In genomic region chr3:56889131-56889530, GRCh38 we compare ENCODE assay signal across 21 cellular contexts.
A peak's percentile ranks its signal among the peaks of the same experiment; 100 is the strongest.
DNase-seq lines count a peak whose midpoint lies in the region; ATAC-seq and TF ChIP-seq lines count a peak whose summit lies in the region.
"Had no signal": no experiment of that assay in that cellular context is flagged by ENCODE, and none has a peak within 500 bp of the region (broad histone marks: within the 10 kb centered on the region; RNA-seq: fewer than 3 reads in every experiment).

No MANE protein-coding gene starts in this region.

- no peak overlapping the region for H3K4me3 Mint-ChIP-seq in activated CD8-positive, alpha-beta T cell treated with anti-CD3 and anti-CD28 coated beads, Interleukin-2, amount 10 ng/mL, durations not matched to agents 7 days and 5 days
- H3K4me3 Mint-ChIP-seq in activated CD8-positive, alpha-beta T cell treated with anti-CD3 and anti-CD28 coated beads for 36 hours, result no peak overlapping the region
- H3K4me3 Mint-ChIP-seq in CD8-positive, alpha-beta memory T cell, result no peak overlapping the region
- H3K4me3 Mint-ChIP-seq in T-helper 17 cell, result no peak overlapping the region
- H3K4me3 Mint-ChIP-seq: stimulated activated naive B cell treated with anti-CD40 and anti-IgM and Interleukin-4, amounts not matched to agents 10 μg/mL and 1 μg/mL and 100 μg/mL, for 72 hours had no signal

- no peaks in the 10 kb centered on the region for H3K9me3 ChIP-seq in CD8-positive, alpha-beta memory T cell (ENCODE audit: low read length)
- H3K9me3 ChIP-seq in T-helper 17 cell (ENCODE audit: control insufficient read depth, low read length, poor library complexity, severe bottlenecking) (no peaks in the 10 kb centered on the region), parathyroid adenoma (ENCODE audit: control insufficient read depth, low read length) (no peaks in the 10 kb centered on the region)
- H3K9me3 ChIP-seq: gastroesophageal sphincter, SJCRH30, suprapubic skin had no signal

- peak overlapping the region; percentile 73 for H2AFZ ChIP-seq in parathyroid adenoma

- H3K27me3 Mint-ChIP-seq in activated CD8-positive, alpha-beta T cell treated with anti-CD3 and anti-CD28 coated beads, Interleukin-2, amount 10 ng/mL, durations not matched to agents 7 days and 5 days (ENCODE audit: low read depth), result no peaks in the 10 kb centered on the region
- no peaks in the 10 kb centered on the region for H3K27me3 Mint-ChIP-seq in activated CD8-positive, alpha-beta T cell treated with anti-CD3 and anti-CD28 coated beads for 36 hours
- H3K27me3 Mint-ChIP-seq in CD8-positive, alpha-beta memory T cell, result no peaks in the 10 kb centered on the region
- no peaks in the 10 kb centered on the region for H3K27me3 Mint-ChIP-seq in T-helper 17 cell
- H3K27me3 Mint-ChIP-seq: stimulated activated naive B cell treated with anti-CD40 and anti-IgM and Interleukin-4, amounts not matched to agents 10 μg/mL and 1 μg/mL and 100 μg/mL, for 72 hours had no signal

- H3K36me3 Mint-ChIP-seq in activated CD8-positive, alpha-beta T cell treated with anti-CD3 and anti-CD28 coated beads, Interleukin-2, amount 10 ng/mL, durations not matched to agents 7 days and 5 days (ENCODE audit: low read depth), result peaks cover 32% of the 10 kb centered on the region
- H3K36me3 Mint-ChIP-seq in activated CD8-positive, alpha-beta T cell treated with anti-CD3 and anti-CD28 coated beads for 36 hours (ENCODE audit: low read depth), result peaks cover 3% of the 10 kb centered on the region
- peaks cover 0 to 1% (median 0%) of the 10 kb centered on the region in 3 donors for H3K36me3 Mint-ChIP-seq in CD8-positive, alpha-beta memory T cell
- H3K36me3 Mint-ChIP-seq in T-helper 17 cell (ENCODE audit: low read depth), result peaks cover 4% of the 10 kb centered on the region
- H3K36me3 Mint-ChIP-seq: stimulated activated naive B cell treated with anti-CD40 and anti-IgM and Interleukin-4, amounts not matched to agents 10 μg/mL and 1 μg/mL and 100 μg/mL, for 72 hours had no signal

- H3K9ac ChIP-seq in parathyroid adenoma, result no peak overlapping the region

- H3K79me2 ChIP-seq in parathyroid adenoma, result peaks cover 2% of the 10 kb centered on the region

- POLR2A ChIA-PET in activated CD8-positive, alpha-beta T cell treated with anti-CD3 and anti-CD28 coated beads, Interleukin-2, amount 10 ng/mL, durations not matched to agents 7 days and 5 days (lab: Charles Lee), result interaction anchor here (0.6 kb wide), 1 partner anchor 30 kb away, joined by 3 read pairs; no protein-coding TSS in a partner anchor
- POLR2A ChIA-PET in activated CD8-positive, alpha-beta T cell treated with anti-CD3 and anti-CD28 coated beads for 36 hours (lab: Charles Lee), result interaction anchor here (0.9 to 2.1 kb wide), 8 partner anchors 10 to 104 kb away, joined by 3 to 6 read pairs (median 4); no protein-coding TSS in a partner anchor
- POLR2A ChIA-PET in CD8-positive, alpha-beta memory T cell (lab: Charles Lee), result no interaction called here

- DNase-seq in activated CD8-positive, alpha-beta T cell treated with anti-CD3 and anti-CD28 coated beads, Interleukin-2, amount 10 ng/mL, durations not matched to agents 7 days and 5 days, result no peak
- no peak for DNase-seq in activated CD8-positive, alpha-beta T cell treated with anti-CD3 and anti-CD28 coated beads for 36 hours
- DNase-seq in CD8-positive, alpha-beta memory T cell, result no peak
- DNase-seq in T-helper 17 cell (no peak), cerebellar cortex (ENCODE audit: low spot score) (no peak), epidermal melanocyte (ENCODE audit: insufficient read length, low spot score) (no peak), dorsolateral prefrontal cortex (no peak)
- DNase-seq: activated CD4-positive, alpha-beta T cell treated with anti-CD3 and anti-CD28 coated beads for 48 hours; activated gamma-delta T cell treated with Interleukin-2 at 50 U/mL for 16 hours; activated T-cell treated with anti-CD3 and anti-CD28 coated beads, Interleukin-2, amount 50 U/mL, for 1 hour; AML-193; amniotic stem cell; brain microvascular endothelial cell; left colon; NCI-H526; SJCRH30; small intestine; stimulated activated naive B cell treated with anti-CD40 and anti-IgM and Interleukin-4, amounts not matched to agents 10 μg/mL and 1 μg/mL and 100 μg/mL, for 72 hours had no signal

- H3K27ac ChIP-seq in CD8-positive, alpha-beta memory T cell (ENCODE audit: low read depth, low read length), result no peak overlapping the region
- H3K27ac ChIP-seq in parathyroid adenoma (peak overlapping the region; percentile 84), dorsolateral prefrontal cortex (no peak overlapping the region)
- H3K27ac ChIP-seq: brain microvascular endothelial cell, gastroesophageal sphincter, SJCRH30, suprapubic skin had no signal

- CTCF ChIA-PET in activated CD8-positive, alpha-beta T cell treated with anti-CD3 and anti-CD28 coated beads, Interleukin-2, amount 10 ng/mL, durations not matched to agents 7 days and 5 days (lab: Charles Lee), result interaction anchor here (0.9 to 3.2 kb wide), 3 partner anchors 13 to 1289 kb away, joined by 3 to 17 read pairs (median 4); no protein-coding TSS in a partner anchor
- CTCF ChIA-PET in activated CD8-positive, alpha-beta T cell treated with anti-CD3 and anti-CD28 coated beads for 36 hours (lab: Charles Lee), result interaction anchor here (1.1 to 2.1 kb wide), 6 partner anchors 9 to 186 kb away, joined by 3 to 8 read pairs (median 4); partner anchors contain the start of gene ARHGEF3
- CTCF ChIA-PET in CD8-positive, alpha-beta memory T cell (lab: Charles Lee), result interaction anchor here (1.0 kb wide), 1 partner anchor 13 kb away, joined by 4 read pairs; no protein-coding TSS in a partner anchor

- H3K4me1 Mint-ChIP-seq in activated CD8-positive, alpha-beta T cell treated with anti-CD3 and anti-CD28 coated beads, Interleukin-2, amount 10 ng/mL, durations not matched to agents 7 days and 5 days (ENCODE audit: low read depth), result peaks cover 71% of the 10 kb centered on the region
- peaks cover 84% of the 10 kb centered on the region for H3K4me1 Mint-ChIP-seq in activated CD8-positive, alpha-beta T cell treated with anti-CD3 and anti-CD28 coated beads for 36 hours (ENCODE audit: low read depth)
- peaks cover 78 to 91% (median 88%) of the 10 kb centered on the region in 3 donors for H3K4me1 Mint-ChIP-seq in CD8-positive, alpha-beta memory T cell
- H3K4me1 Mint-ChIP-seq in T-helper 17 cell, result peaks cover 56% of the 10 kb centered on the region

- H3K4me2 ChIP-seq in parathyroid adenoma (ENCODE audit: low read length), result peak overlapping the region; percentile 58

- peaks cover 59% of the 10 kb centered on the region for H3K4me1 ChIP-seq in CD8-positive, alpha-beta memory T cell (ENCODE audit: insufficient read depth, low read length)
- H3K4me1 ChIP-seq in parathyroid adenoma, result peaks cover 39% of the 10 kb centered on the region

- TF ChIP-seq CTCF in activated CD8-positive, alpha-beta T cell treated with anti-CD3 and anti-CD28 coated beads for 36 hours (IDR thresholded peaks at IDR 0.05), result no peak
- no peak for TF ChIP-seq CTCF in parathyroid adenoma (IDR thresholded peaks at IDR 0.05)
- no peak for TF ChIP-seq CTCF in dorsolateral prefrontal cortex (IDR thresholded peaks at IDR 0.05 in 54 of 56, conservative IDR thresholded peaks at IDR 0.05 in 2 of 56; ENCODE audit: low read depth in 1 of 56, partially characterized antibody in 56 of 56)

- H3K36me3 ChIP-seq in CD8-positive, alpha-beta memory T cell (ENCODE audit: insufficient read depth, low read length), result no peaks in the 10 kb centered on the region
- H3K36me3 ChIP-seq in parathyroid adenoma (ENCODE audit: control insufficient read depth, insufficient read depth, low read length), result no peaks in the 10 kb centered on the region
- H3K36me3 ChIP-seq: brain microvascular endothelial cell, gastroesophageal sphincter, SJCRH30, suprapubic skin had no signal

- ATAC-seq in activated CD8-positive, alpha-beta T cell treated with anti-CD3 and anti-CD28 coated beads, Interleukin-2, amount 10 ng/mL, durations not matched to agents 7 days and 5 days, result no peak
- no peak for ATAC-seq in activated CD8-positive, alpha-beta T cell treated with anti-CD3 and anti-CD28 coated beads for 36 hours
- ATAC-seq in T-helper 17 cell, result no peak
- ATAC-seq: gastroesophageal sphincter; left colon; stimulated activated naive B cell treated with anti-CD40 and anti-IgM and Interleukin-4, amounts not matched to agents 10 μg/mL and 1 μg/mL and 100 μg/mL, for 72 hours had no signal

- intact Hi-C loops in activated CD8-positive, alpha-beta T cell treated with anti-CD3 and anti-CD28 coated beads for 36 hours (cut with micrococcal nuclease), result no loop called here
- intact Hi-C loops in dorsolateral prefrontal cortex (cut with DNase I), result no loop called here

- H3K4me3 ChIP-seq in CD8-positive, alpha-beta memory T cell (ENCODE audit: low read length), result no peak overlapping the region
- H3K4me3 ChIP-seq in parathyroid adenoma (ENCODE audit: low read depth, low read length), result peak overlapping the region; percentile 40
- H3K4me3 ChIP-seq in dorsolateral prefrontal cortex, result no peak overlapping the region
- H3K4me3 ChIP-seq: gastroesophageal sphincter, SJCRH30, suprapubic skin had no signal

- H3K9me3 Mint-ChIP-seq in activated CD8-positive, alpha-beta T cell treated with anti-CD3 and anti-CD28 coated beads, Interleukin-2, amount 10 ng/mL, durations not matched to agents 7 days and 5 days (ENCODE audit: insufficient read depth), result no peaks in the 10 kb centered on the region
- H3K9me3 Mint-ChIP-seq in activated CD8-positive, alpha-beta T cell treated with anti-CD3 and anti-CD28 coated beads for 36 hours, result no peaks in the 10 kb centered on the region
- no peaks in the 10 kb centered on the region for H3K9me3 Mint-ChIP-seq in CD8-positive, alpha-beta memory T cell
- H3K9me3 Mint-ChIP-seq: stimulated activated naive B cell treated with anti-CD40 and anti-IgM and Interleukin-4, amounts not matched to agents 10 μg/mL and 1 μg/mL and 100 μg/mL, for 72 hours had no signal

- H3K27ac Mint-ChIP-seq in activated CD8-positive, alpha-beta T cell treated with anti-CD3 and anti-CD28 coated beads, Interleukin-2, amount 10 ng/mL, durations not matched to agents 7 days and 5 days, result peak overlapping the region; percentile 36
- H3K27ac Mint-ChIP-seq in activated CD8-positive, alpha-beta T cell treated with anti-CD3 and anti-CD28 coated beads for 36 hours, result no peak overlapping the region
- H3K27ac Mint-ChIP-seq in CD8-positive, alpha-beta memory T cell, result peak overlapping the region in 5 of 8 donors; percentile 45 to 77 (median 68)
- peak overlapping the region; percentile 91 for H3K27ac Mint-ChIP-seq in T-helper 17 cell
- H3K27ac Mint-ChIP-seq: stimulated activated naive B cell treated with anti-CD40 and anti-IgM and Interleukin-4, amounts not matched to agents 10 μg/mL and 1 μg/mL and 100 μg/mL, for 72 hours had no signal

- H3K27me3 ChIP-seq in CD8-positive, alpha-beta memory T cell (ENCODE audit: insufficient read depth, low read length, poor library complexity, severe bottlenecking), result no peaks in the 10 kb centered on the region
- no peaks in the 10 kb centered on the region for H3K27me3 ChIP-seq in parathyroid adenoma (ENCODE audit: control insufficient read depth, insufficient read depth, low read length)
- no peaks in the 10 kb centered on the region for H3K27me3 ChIP-seq in dorsolateral prefrontal cortex
- H3K27me3 ChIP-seq: brain microvascular endothelial cell, gastroesophageal sphincter, SJCRH30, suprapubic skin had no signal
